19 cellular contexts compared by ENCODE assay signal in the genomic region with DNA sequence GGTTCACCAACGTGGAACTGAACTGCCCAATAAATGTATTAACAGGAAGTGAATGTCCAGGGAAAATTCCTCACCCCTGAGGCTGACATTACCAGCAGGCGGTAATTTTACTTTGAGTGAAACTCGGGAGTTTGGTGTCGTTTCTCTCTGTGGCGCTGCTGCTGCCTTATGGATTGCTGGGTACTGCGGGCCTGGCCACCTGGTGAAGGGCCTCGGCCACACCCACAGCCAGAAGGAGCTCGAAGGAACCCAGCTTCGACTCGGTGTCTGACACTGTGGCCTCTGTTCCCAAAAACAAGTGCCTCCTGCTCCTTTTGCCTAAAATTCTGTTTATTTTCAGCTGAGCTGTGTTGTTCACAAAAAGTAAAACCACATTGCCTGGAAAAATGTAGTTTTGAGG.
"Had no signal": no experiment of that assay in that cellular context is flagged by ENCODE, and none has a peak within 500 bp of the region (broad histone marks: within the 10 kb centered on the region; RNA-seq: fewer than 3 reads in every experiment).

No MANE protein-coding gene starts in this region.

- H3K4me3 ChIP-seq: gastroesophageal sphincter, thoracic aorta had no signal

- H3K4me3 Mint-ChIP-seq: activated naive CD4-positive, alpha-beta T cell treated with anti-CD3 and anti-CD28 coated beads, Interleukin-2, amount 10 ng/mL, durations not matched to agents 7 days and 5 days; activated naive CD8-positive, alpha-beta T cell treated with anti-CD3 and anti-CD28 coated beads, Interleukin-2, amount 50 U/mL, for 24 hours; nephron; stimulated activated naive CD8-positive, alpha-beta T cell treated with anti-CD3 and anti-CD28 coated beads, Interleukin-15, Interleukin-2, amounts not matched to agents 100 ng/mL and 50 ng/mL, for 24 hours had no signal

- H3K27me3 Mint-ChIP-seq: activated naive CD4-positive, alpha-beta T cell treated with anti-CD3 and anti-CD28 coated beads, Interleukin-2, amount 10 ng/mL, durations not matched to agents 7 days and 5 days; activated naive CD8-positive, alpha-beta T cell treated with anti-CD3 and anti-CD28 coated beads, Interleukin-2, amount 50 U/mL, for 24 hours; stimulated activated naive CD8-positive, alpha-beta T cell treated with anti-CD3 and anti-CD28 coated beads, Interleukin-15, Interleukin-2, amounts not matched to agents 100 ng/mL and 50 ng/mL, for 24 hours had no signal

- H3K27ac Mint-ChIP-seq: activated naive CD4-positive, alpha-beta T cell treated with anti-CD3 and anti-CD28 coated beads, Interleukin-2, amount 10 ng/mL, durations not matched to agents 7 days and 5 days; activated naive CD8-positive, alpha-beta T cell treated with anti-CD3 and anti-CD28 coated beads, Interleukin-2, amount 50 U/mL, for 24 hours; stimulated activated naive CD8-positive, alpha-beta T cell treated with anti-CD3 and anti-CD28 coated beads, Interleukin-15, Interleukin-2, amounts not matched to agents 100 ng/mL and 50 ng/mL, for 24 hours had no signal

- H3K4me1 Mint-ChIP-seq: activated naive CD4-positive, alpha-beta T cell treated with anti-CD3 and anti-CD28 coated beads, Interleukin-2, amount 10 ng/mL, durations not matched to agents 7 days and 5 days had no signal

- H3K27ac ChIP-seq: gastroesophageal sphincter, thoracic aorta had no signal

- H3K27me3 ChIP-seq: gastroesophageal sphincter had no signal

- DNase-seq: activated CD4-positive, alpha-beta T cell treated with anti-CD3 and anti-CD28 coated beads for 48 hours; activated CD4-positive, alpha-beta T cell treated with anti-CD3 and anti-CD28 coated beads, Interleukin-2, amount 50 U/mL, for 48 hours; activated CD8-positive, alpha-beta memory T cell treated with anti-CD3 and anti-CD28 coated beads for 24 hours; activated effector memory CD4-positive, alpha-beta T cell treated with anti-CD3 and anti-CD28 coated beads, Interleukin-2, amount 50 U/mL, for 16 hours; activated naive CD4-positive, alpha-beta T cell treated with anti-CD3 and anti-CD28 coated beads, Interleukin-2, amount 10 ng/mL, durations not matched to agents 7 days and 5 days; activated naive CD8-positive, alpha-beta T cell treated with anti-CD3 and anti-CD28 coated beads, Interleukin-2, amount 50 U/mL, for 24 hours; amygdala; effector CD8-positive, alpha-beta T cell; head of caudate nucleus; hypothalamus; kidney glomerular epithelial cell; stimulated activated CD4-positive, alpha-beta T cell treated with anti-CD3 and anti-CD28 coated beads, Interleukin-4, amount 100 ng/mL, for 1 hour; trophoblast cell had no signal

- H3K9me3 Mint-ChIP-seq: activated naive CD4-positive, alpha-beta T cell treated with anti-CD3 and anti-CD28 coated beads, Interleukin-2, amount 10 ng/mL, durations not matched to agents 7 days and 5 days; activated naive CD8-positive, alpha-beta T cell treated with anti-CD3 and anti-CD28 coated beads, Interleukin-2, amount 50 U/mL, for 24 hours; nephron; stimulated activated naive CD8-positive, alpha-beta T cell treated with anti-CD3 and anti-CD28 coated beads, Interleukin-15, Interleukin-2, amounts not matched to agents 100 ng/mL and 50 ng/mL, for 24 hours had no signal

- H3K9me3 ChIP-seq: gastroesophageal sphincter, thoracic aorta had no signal

- ATAC-seq: activated CD4-positive, CD25-positive, alpha-beta regulatory T cell treated with anti-CD3 and anti-CD28 coated beads, Interleukin-2, amount 50 U/mL, for 24 hours; activated naive CD8-positive, alpha-beta T cell treated with anti-CD3 and anti-CD28 coated beads, Interleukin-2, amount 50 U/mL, for 24 hours; gastroesophageal sphincter; right cardiac atrium had no signal
